ENCODE assay signal across 12 cellular contexts in genomic region chr18:35410561-35410960, GRCh38. TPM values are rescaled to one million over a fixed set of nuclear protein-coding genes. Genes with fewer than 3 reads are reported as not detected.
DNase-seq lines count a peak whose midpoint lies in the region; ATAC-seq, FAIRE-seq and TF ChIP-seq lines count a peak whose summit lies in the region.
"Had no signal": no experiment of that assay in that cellular context is flagged by ENCODE, and none has a peak within 500 bp of the region (broad histone marks: within the 10 kb centered on the region; RNA-seq: fewer than 3 reads in every experiment).

No MANE protein-coding gene starts in this region.

- H3K9me3 ChIP-seq in adrenal gland (replicated peaks in 1 of 3) = no peaks in the 10 kb centered on the region

- 71 to 89% (median 83%) methylated on average over 7 of the region's 7 CpGs for WGBS in adrenal gland, 4 donors

- peak; percentile 70 for FAIRE-seq in GM18507 (lab: Jason Lieb, UNC)
- FAIRE-seq in bronchial epithelial cell (lab: Jason Lieb, UNC) = peak; percentile 47
- FAIRE-seq: G401.6 had no signal

- TF ChIP-seq POLR2A in adrenal gland (IDR thresholded peaks at IDR 0.05) = no peak

- peaks cover 0 to 2% of the 10 kb centered on the region in 2 donors for H3K4me1 ChIP-seq in adrenal gland (replicated peaks in 1 of 2)

- H3K27me3 ChIP-seq in bronchial epithelial cell (ENCODE audit: control insufficient read depth, insufficient read depth, low read length) (no peaks in the 10 kb centered on the region), adrenal gland (no peaks in the 10 kb centered on the region)

- peak; percentile 58 for ATAC-seq in GM21529 (IDR thresholded peaks at IDR 0.05; ENCODE audit: unreplicated experiment)
- peak; percentile 67 for ATAC-seq in HG03175 (IDR thresholded peaks at IDR 0.05; ENCODE audit: unreplicated experiment)
- no peak for ATAC-seq in omental fat pad (ENCODE audit: low FRiP score)

- no peaks in the 10 kb centered on the region for H3K36me3 ChIP-seq in bronchial epithelial cell (ENCODE audit: control insufficient read depth, insufficient read depth, low read length)
- no peaks in the 10 kb centered on the region for H3K36me3 ChIP-seq in adrenal gland (replicated peaks in 1 of 2)

- H3K4me3 ChIP-seq in bronchial epithelial cell (ENCODE audit: low read depth, low read length) = no peak overlapping the region
- H3K4me3 ChIP-seq in adrenal gland = no peak overlapping the region
- H3K4me3 ChIP-seq: GM23248 had no signal

- TF ChIP-seq CTCF in bronchial epithelial cell (IDR thresholded peaks at IDR 0.05; ENCODE audit: insufficient read depth, low read length, severe bottlenecking) = no peak
- TF ChIP-seq CTCF in omental fat pad (IDR thresholded peaks at IDR 0.05) = no peak
- TF ChIP-seq CTCF in adrenal gland (IDR thresholded peaks at IDR 0.05) = no peak

- DNase-seq in GM18507 (ENCODE audit: extremely low spot score, insufficient read length, low read depth) (no peak), bronchial epithelial cell (ENCODE audit: low read depth) (no peak), head of caudate nucleus (no peak), omental fat pad (ENCODE audit: low spot score) (no peak), NCI-H2107 treated with DMSO at 0.1 percent for 48 hours (lab: John Stamatoyannopoulos, UW; ENCODE audit: unreplicated experiment) (no peak), adrenal gland (no peak)
- DNase-seq: NCI-H1930, T-helper 2 cell had no signal

- intact Hi-C loops in head of caudate nucleus (cut with DNase I) = no loop called here
- intact Hi-C loops in adrenal gland (cut with DNase I) = loop anchor here in 1 of 2 donors (10.0 kb wide), 1 partner anchor 164 kb away; no protein-coding TSS in a partner anchor

- H3K27ac ChIP-seq in adrenal gland = no peak overlapping the region
- H3K27ac ChIP-seq: GM23248 had no signal

RNA-seq across cellular contexts. Expression of gene ZNF396, which starts 33.4 kb away (rescaled TPM):
- total RNA-seq in bronchial epithelial cell (0.79 and 2.6 TPM in 2 replicates), omental fat pad (1 to 10 TPM in 2 of 4 donors, under 1 TPM in 2; 0.60 to 2.2 (median 1.1) TPM), adrenal gland (1 to 10 TPM in 7 of 8 donors, under 1 TPM in 1; 0.61 to 9.9 (median 4.5) TPM)
- 1 to 10 TPM; 2.5 to 3.8 (median 3.3) TPM for polyA plus RNA-seq in adrenal gland
